Comparison of ENCODE assay signal across 17 cellular contexts in the genomic region with DNA sequence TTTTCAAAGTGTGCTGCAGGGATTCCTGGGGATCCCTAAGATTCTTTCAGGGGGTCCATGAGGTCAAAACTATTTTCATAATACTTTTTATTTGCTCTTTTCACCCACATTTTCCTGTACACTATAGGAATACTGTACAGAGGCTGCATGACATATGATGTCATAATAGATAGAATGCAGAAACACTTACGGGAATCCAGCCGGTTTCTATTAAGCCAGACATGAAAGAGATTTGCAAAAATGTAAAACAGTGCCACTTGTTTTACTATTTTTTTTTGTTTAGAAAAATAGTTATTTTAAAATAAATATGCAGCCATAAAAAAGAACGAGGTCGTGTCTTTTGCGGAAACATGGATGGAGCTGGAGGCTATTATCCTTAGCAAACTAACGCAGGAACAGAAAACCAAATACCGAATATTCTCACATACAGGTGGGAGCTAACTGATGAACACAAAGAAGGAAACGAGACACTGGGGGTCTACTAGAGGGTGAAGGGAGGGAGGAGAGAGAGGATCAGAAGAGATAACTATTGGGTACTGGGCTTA. TPM values are rescaled to one million over a fixed set of nuclear protein-coding genes. Genes with fewer than 3 reads are reported as not detected.
A peak's percentile ranks its signal among the peaks of the same experiment; 100 is the strongest.
DNase-seq lines count a peak whose midpoint lies in the region; ATAC-seq and TF ChIP-seq lines count a peak whose summit lies in the region.
"Had no signal": no experiment of that assay in that cellular context is flagged by ENCODE, and none has a peak within 500 bp of the region (broad histone marks: within the 10 kb centered on the region; RNA-seq: fewer than 3 reads in every experiment).

No MANE protein-coding gene starts in this region.

- H3K27me3 ChIP-seq in SK-N-SH (ENCODE audit: insufficient read depth) (no peaks in the 10 kb centered on the region), prostate gland (replicated peaks; ENCODE audit: insufficient read depth) (no peaks in the 10 kb centered on the region)
- H3K27me3 ChIP-seq: ascending aorta, heart right ventricle had no signal

- H3K9me3 Mint-ChIP-seq in activated naive CD4-positive, alpha-beta T cell treated with anti-CD3 and anti-CD28 coated beads, Interleukin-2, amount 50 U/mL, for 24 hours: no peaks in the 10 kb centered on the region
- no peaks in the 10 kb centered on the region for H3K9me3 Mint-ChIP-seq in stimulated activated effector memory CD8-positive, alpha-beta T cell treated with anti-CD3 and anti-CD28 coated beads, Interleukin-12 subunit alpha, Interleukin-12 subunit beta, amount 100 ng/mL, for 72 hours

- H3K9me3 ChIP-seq in SK-N-SH (no peaks in the 10 kb centered on the region), prostate gland (no peaks in the 10 kb centered on the region)
- H3K9me3 ChIP-seq: ascending aorta, heart right ventricle, mucosa of descending colon had no signal

- H3K79me2 ChIP-seq in SK-N-SH (ENCODE audit: insufficient read depth): peaks cover 92% of the 10 kb centered on the region

- CTCF ChIA-PET in SK-N-SH (lab: Yijun Ruan, JAX): interaction anchor here (0.9 kb wide), 1 partner anchor 11 kb away, joined by 4 read pairs; no protein-coding TSS in a partner anchor

- no peak overlapping the region for H3K4me3 Mint-ChIP-seq in activated naive CD4-positive, alpha-beta T cell treated with anti-CD3 and anti-CD28 coated beads, Interleukin-2, amount 50 U/mL, for 24 hours
- peak overlapping the region; percentile 9 for H3K4me3 Mint-ChIP-seq in stimulated activated effector memory CD8-positive, alpha-beta T cell treated with anti-CD3 and anti-CD28 coated beads, Interleukin-12 subunit alpha, Interleukin-12 subunit beta, amount 100 ng/mL, for 72 hours

- peaks cover 27 to 40% of the 10 kb centered on the region in 2 experiments; a peak in 3 of 4 replicates for H3K4me1 ChIP-seq in SK-N-SH (ENCODE audit: control insufficient read depth in 1 of 2, insufficient read depth in 2 of 2, low read depth in 1 of 2, low read length in 1 of 2)
- H3K4me1 ChIP-seq in prostate gland (replicated peaks): no peaks in the 10 kb centered on the region

- peak overlapping the region; percentile 35 for H3K4me2 ChIP-seq in SK-N-SH

- H3K9me2 ChIP-seq in SK-N-SH: no peaks in the 10 kb centered on the region

- WGBS in SK-N-SH (ENCODE audit: low lambda C conversion rate): 23% methylated on average over 8 of the region's 8 CpGs
- WGBS in prostate gland: 28% methylated on average over 8 of the region's 8 CpGs

- peaks cover 64% of the 10 kb centered on the region for H3K4me1 Mint-ChIP-seq in activated naive CD4-positive, alpha-beta T cell treated with anti-CD3 and anti-CD28 coated beads, Interleukin-2, amount 50 U/mL, for 24 hours
- peaks cover 49% of the 10 kb centered on the region for H3K4me1 Mint-ChIP-seq in stimulated activated effector memory CD8-positive, alpha-beta T cell treated with anti-CD3 and anti-CD28 coated beads, Interleukin-12 subunit alpha, Interleukin-12 subunit beta, amount 100 ng/mL, for 72 hours

- H3K27me3 Mint-ChIP-seq in activated naive CD4-positive, alpha-beta T cell treated with anti-CD3 and anti-CD28 coated beads, Interleukin-2, amount 50 U/mL, for 24 hours: no peaks in the 10 kb centered on the region

- POLR2A ChIA-PET in SK-N-SH (lab: Yijun Ruan, JAX): no interaction called here

- H3K27ac Mint-ChIP-seq in activated naive CD4-positive, alpha-beta T cell treated with anti-CD3 and anti-CD28 coated beads, Interleukin-2, amount 50 U/mL, for 24 hours: peak overlapping the region; percentile 80
- H3K27ac Mint-ChIP-seq in stimulated activated effector memory CD8-positive, alpha-beta T cell treated with anti-CD3 and anti-CD28 coated beads, Interleukin-12 subunit alpha, Interleukin-12 subunit beta, amount 100 ng/mL, for 72 hours: no peak overlapping the region

- no peak for TF ChIP-seq CTCF in SK-N-SH (IDR thresholded peaks at IDR 0.05)
- no peak for TF ChIP-seq CTCF in fibroblast of villous mesenchyme (IDR thresholded peaks at IDR 0.05; ENCODE audit: insufficient read depth, low read depth, low read length)
- TF ChIP-seq CTCF in prostate gland (IDR thresholded peaks at IDR 0.05): no peak

- H3K9ac ChIP-seq in SK-N-SH: peak overlapping the region; percentile 33; the same call in 1 of the 2 replicates

- H3K4me3 ChIP-seq in SK-N-SH (ENCODE audit: low read depth in 2 of 2, low read length in 1 of 2) (peak overlapping the region; percentile 13 to 22; a peak in 1 of 4 replicates), fibroblast of villous mesenchyme (ENCODE audit: low read depth, low read length) (no peak overlapping the region), prostate gland (no peak overlapping the region)
- H3K4me3 ChIP-seq: heart right ventricle, K562, mucosa of descending colon had no signal

- H2AFZ ChIP-seq in SK-N-SH (ENCODE audit: low read depth): no peak overlapping the region

- no peak for ATAC-seq in stimulated activated effector memory CD8-positive, alpha-beta T cell treated with anti-CD3 and anti-CD28 coated beads, Interleukin-12 subunit alpha, Interleukin-12 subunit beta, amount 100 ng/mL, for 72 hours
- ATAC-seq: heart right ventricle, K562, mucosa of descending colon had no signal

- TF ChIP-seq RAD21 in SK-N-SH (IDR thresholded peaks at IDR 0.05; ENCODE audit: low read length): no peak

- TF ChIP-seq POLR2A in prostate gland (IDR thresholded peaks at IDR 0.05): no peak

- intact Hi-C loops in prostate gland (cut with DNase I): loop anchor here (5.0 kb wide), 1 partner anchor 88 kb away; no protein-coding TSS in a partner anchor

- H3K36me3 ChIP-seq in SK-N-SH (replicated peaks in 1 of 2; ENCODE audit: control insufficient read depth in 1 of 2, insufficient read depth in 2 of 2, low read length in 1 of 2): peaks cover 2 to 21% of the 10 kb centered on the region in 2 experiments
- H3K36me3 ChIP-seq in prostate gland: no peaks in the 10 kb centered on the region

- H4K20me1 ChIP-seq in SK-N-SH (ENCODE audit: insufficient read depth): peaks cover 92% of the 10 kb centered on the region

- peaks cover 21% of the 10 kb centered on the region for H3F3A ChIP-seq in SK-N-SH (replicated peaks; ENCODE audit: insufficient read depth)

- H3K36me3 Mint-ChIP-seq in activated naive CD4-positive, alpha-beta T cell treated with anti-CD3 and anti-CD28 coated beads, Interleukin-2, amount 50 U/mL, for 24 hours: peaks cover 15% of the 10 kb centered on the region
- H3K36me3 Mint-ChIP-seq in stimulated activated effector memory CD8-positive, alpha-beta T cell treated with anti-CD3 and anti-CD28 coated beads, Interleukin-12 subunit alpha, Interleukin-12 subunit beta, amount 100 ng/mL, for 72 hours: peaks cover 88% of the 10 kb centered on the region

- TF ChIP-seq EP300 in SK-N-SH (IDR thresholded peaks at IDR 0.05; ENCODE audit: borderline replicate concordance in 1 of 2, low read depth in 1 of 2, low read length in 1 of 2): peak in 1 of 2 experiments; percentile 73; a peak in 1 of 4 replicates

- H3K27ac ChIP-seq in SK-N-SH (ENCODE audit: low read depth in 2 of 2, low read length in 1 of 2) (peak overlapping the region; percentile 53 to 97), prostate gland (peak overlapping the region in 1 of 2 donors; percentile 35)
- H3K27ac ChIP-seq: ascending aorta had no signal

- no peak for DNase-seq in activated naive CD4-positive, alpha-beta T cell treated with anti-CD3 and anti-CD28 coated beads, Interleukin-2, amount 50 U/mL, for 16 hours
- peak; percentile 33 for DNase-seq in SK-N-SH
- peak; percentile 64 for DNase-seq in fibroblast of villous mesenchyme (ENCODE audit: low read depth)
- DNase-seq in stimulated activated effector memory CD8-positive, alpha-beta T cell treated with anti-CD3 and anti-CD28 coated beads, Interleukin-12 subunit alpha, Interleukin-12 subunit beta, amount 100 ng/mL, for 72 hours (ENCODE audit: low spot score in 2 of 2): no peak
- no peak for DNase-seq in DMS53 treated with DMSO at 0.1 percent for 48 hours (lab: John Stamatoyannopoulos, UW; ENCODE audit: unreplicated experiment)
- DNase-seq in NCI-H187 treated with DMSO at 0.1 percent for 48 hours (lab: John Stamatoyannopoulos, UW): no peak
- DNase-seq in prostate gland (ENCODE audit: low spot score): no peak
- DNase-seq: cortex of kidney, heart right ventricle, mucosa of descending colon, NCI-H1105 treated with DMSO at 0.1 percent for 48 hours, NCI-H226, SHP77 treated with DMSO at 0.1 percent for 48 hours, T-helper 9 cell had no signal

TF ChIP-seq in SK-N-SH, 30 proteins besides CTCF, POLR2A, EP300 and RAD21 (continues in another document):
- TF ChIP-seq TCF12 (IDR thresholded peaks at IDR 0.05) (peak; percentile 87), FOSL2 (IDR thresholded peaks at IDR 0.05; ENCODE audit: borderline replicate concordance, low read depth) (no peak), TAF1 (IDR thresholded peaks at IDR 0.05; ENCODE audit: borderline replicate concordance, low read depth, low read length) (no peak), NRF1 (IDR thresholded peaks at IDR 0.05; ENCODE audit: low read depth, low read length) (no peak), SIN3A (IDR thresholded peaks at IDR 0.05; ENCODE audit: borderline replicate concordance, low read depth, low read length) (no peak), JUND (IDR thresholded peaks at IDR 0.05) (0 out of 2 replicates have a peak, but pooled peaks have one; percentile 13), GATA2 (CRISPR knock-in tag; IDR thresholded peaks at IDR 0.05) (no peak), TEAD4 (IDR thresholded peaks at IDR 0.05; ENCODE audit: borderline replicate concordance, insufficient read depth) (no peak), NFIC (IDR thresholded peaks at IDR 0.05; ENCODE audit: borderline replicate concordance) (no peak), POLR2AphosphoS5 (IDR thresholded peaks at IDR 0.05; ENCODE audit: low read depth, low read length) (peak; percentile 57; the same call in 1 of the 2 replicates), SMC3 (IDR thresholded peaks at IDR 0.05; ENCODE audit: low read depth, low read length) (no peak), GABPA (IDR thresholded peaks at IDR 0.05; ENCODE audit: low read depth) (no peak), FOXM1 (IDR thresholded peaks at IDR 0.05; ENCODE audit: low read depth) (no peak)
- TF ChIP-seq, protein P1, sequence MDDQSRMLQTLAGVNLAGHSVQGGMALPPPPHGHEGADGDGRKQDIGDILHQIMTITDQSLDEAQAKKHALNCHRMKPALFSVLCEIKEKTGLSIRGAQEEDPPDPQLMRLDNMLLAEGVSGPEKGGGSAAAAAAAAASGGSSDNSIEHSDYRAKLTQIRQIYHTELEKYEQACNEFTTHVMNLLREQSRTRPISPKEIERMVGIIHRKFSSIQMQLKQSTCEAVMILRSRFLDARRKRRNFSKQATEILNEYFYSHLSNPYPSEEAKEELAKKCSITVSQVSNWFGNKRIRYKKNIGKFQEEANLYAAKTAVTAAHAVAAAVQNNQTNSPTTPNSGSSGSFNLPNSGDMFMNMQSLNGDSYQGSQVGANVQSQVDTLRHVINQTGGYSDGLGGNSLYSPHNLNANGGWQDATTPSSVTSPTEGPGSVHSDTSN (IDR thresholded peaks at IDR 0.05): peak; percentile 34; the same call in 1 of the 2 replicates

RNA-seq across cellular contexts. Expression of gene ZFX, which starts 5.0 kb away (rescaled TPM):
- 9.0 and 11.9 TPM in 2 replicates for polyA plus RNA-seq in SK-N-SH (2012; rRNA removed)
- polyA plus RNA-seq in SK-N-SH (2012; cell fraction: cytosol; rRNA removed): 10.7 and 13.0 TPM in 2 replicates
- 11.9 and 20.4 TPM in 2 replicates for polyA plus RNA-seq in SK-N-SH (2012; cell fraction: nucleus; rRNA removed)
- total RNA-seq in fibroblast of villous mesenchyme (66.4 and 82.5 TPM in 2 replicates), prostate gland (10 to 100 TPM; 42.0 to 43.5 TPM)

Comparison
In these comparisons a context has a peak if more than half of its experiments do, and no peak if none do; other contexts are left out.
1. DNase-seq: peak in SK-N-SH (single experiment) and fibroblast of villous mesenchyme (single experiment); none in activated naive CD4-positive, alpha-beta T cell treated with anti-CD3 and anti-CD28 coated beads, Interleukin-2, amount 50 U/mL, for 16 hours (single experiment), stimulated activated effector memory CD8-positive, alpha-beta T cell treated with anti-CD3 and anti-CD28 coated beads, Interleukin-12 subunit alpha, Interleukin-12 subunit beta, amount 100 ng/mL, for 72 hours (0 of 2), DMS53 treated with DMSO at 0.1 percent for 48 hours (single experiment), NCI-H187 treated with DMSO at 0.1 percent for 48 hours (single experiment) and prostate gland (single experiment).
2. H3K4me3 ChIP-seq: peak in SK-N-SH (2 of 2); none in fibroblast of villous mesenchyme (single experiment) and prostate gland (0 of 2).